ENCODE assay signal across 8 cellular contexts in genomic region chr15:64460737-64461576, GRCh38. TPM values are rescaled to one million over a fixed set of nuclear protein-coding genes. Genes with fewer than 3 reads are reported as not detected.
DNase-seq lines count a peak whose midpoint lies in the region; TF ChIP-seq lines count a peak whose summit lies in the region.

No MANE protein-coding gene starts in this region.

- peaks cover 25% of the 10 kb centered on the region for H3K4me1 ChIP-seq in mesodermal cell (ENCODE audit: control insufficient read depth, insufficient read depth, low read length, poor library complexity, severe bottlenecking)

- peaks cover 22% of the 10 kb centered on the region for H3K4me1 Mint-ChIP-seq in endothelial cell (ENCODE audit: unreplicated experiment)

- 0 to 1% methylated on average over 2 to 9 of the region's 54 CpGs for WGBS in mesodermal cell (ENCODE audit: insufficient coverage in 2 of 2), 2 experiments

- H3K4me3 ChIP-seq in mesodermal cell (ENCODE audit: extremely low read depth, insufficient read depth, low read length, poor library complexity, severe bottlenecking) = peak overlapping the region; percentile 57

- peaks cover 39% of the 10 kb centered on the region for H3K36me3 ChIP-seq in mesodermal cell (ENCODE audit: control insufficient read depth, insufficient read depth, low read length)

- DNase-seq in CMK (ENCODE audit: low read depth) (peak; percentile 36), GOT3 (lab: John Stamatoyannopoulos, UW) (peak; percentile 33), NCI-H748 (lab: John Stamatoyannopoulos, UW; ENCODE audit: unreplicated experiment) (peak; percentile 70), endothelial cell (ENCODE audit: low spot score) (peak; percentile 17), NCI-H187 treated with DMSO at 0.1 percent for 48 hours (lab: John Stamatoyannopoulos, UW) (no peak)
- DNase-seq in activated CD8-positive, alpha-beta memory T cell treated with anti-CD3 and anti-CD28 coated beads for 48 hours (ENCODE audit: low read depth in 2 of 3, low spot score in 2 of 3) = peak; percentile 8 to 20 (median 16)
- DNase-seq in stimulated activated naive CD4-positive, alpha-beta T cell (lab: John Stamatoyannopoulos, UW) = peak; percentile 18 to 65 (median 50)

- peak overlapping the region; percentile 92 for H3K27ac Mint-ChIP-seq in endothelial cell (ENCODE audit: unreplicated experiment)

- H3K27ac ChIP-seq in mesodermal cell (ENCODE audit: low read depth, low read length, severe bottlenecking) = peak overlapping the region; percentile 88

- H3K9me3 ChIP-seq in mesodermal cell (ENCODE audit: control insufficient read depth, low read length) = no peaks in the 10 kb centered on the region

- H3K4me3 Mint-ChIP-seq in endothelial cell (ENCODE audit: unreplicated experiment) = peak overlapping the region; percentile 97

- peaks cover 12% of the 10 kb centered on the region for H3K36me3 Mint-ChIP-seq in endothelial cell (ENCODE audit: low read depth, unreplicated experiment)

- H3K27me3 Mint-ChIP-seq in endothelial cell (ENCODE audit: unreplicated experiment) = peaks cover 14% of the 10 kb centered on the region

- TF ChIP-seq CTCF in endothelial cell (IDR thresholded peaks at IDR 0.05; ENCODE audit: unreplicated experiment) = no peak

- no peaks in the 10 kb centered on the region for H3K9me3 Mint-ChIP-seq in endothelial cell (ENCODE audit: unreplicated experiment)

RNA-seq across cellular contexts. Expression of gene ZNF609, which starts 0.6 kb away (rescaled TPM):
- 41.2 TPM for total RNA-seq in endothelial cell (ENCODE audit: unreplicated experiment)
- polyA plus RNA-seq in mesodermal cell (2013, experiment 1 of 2) = 31.8 TPM
- 25.7 TPM for polyA plus RNA-seq in mesodermal cell (2013, experiment 2 of 2)
